Comparison of ENCODE assay signal across 8 cellular contexts in the genomic region with DNA sequence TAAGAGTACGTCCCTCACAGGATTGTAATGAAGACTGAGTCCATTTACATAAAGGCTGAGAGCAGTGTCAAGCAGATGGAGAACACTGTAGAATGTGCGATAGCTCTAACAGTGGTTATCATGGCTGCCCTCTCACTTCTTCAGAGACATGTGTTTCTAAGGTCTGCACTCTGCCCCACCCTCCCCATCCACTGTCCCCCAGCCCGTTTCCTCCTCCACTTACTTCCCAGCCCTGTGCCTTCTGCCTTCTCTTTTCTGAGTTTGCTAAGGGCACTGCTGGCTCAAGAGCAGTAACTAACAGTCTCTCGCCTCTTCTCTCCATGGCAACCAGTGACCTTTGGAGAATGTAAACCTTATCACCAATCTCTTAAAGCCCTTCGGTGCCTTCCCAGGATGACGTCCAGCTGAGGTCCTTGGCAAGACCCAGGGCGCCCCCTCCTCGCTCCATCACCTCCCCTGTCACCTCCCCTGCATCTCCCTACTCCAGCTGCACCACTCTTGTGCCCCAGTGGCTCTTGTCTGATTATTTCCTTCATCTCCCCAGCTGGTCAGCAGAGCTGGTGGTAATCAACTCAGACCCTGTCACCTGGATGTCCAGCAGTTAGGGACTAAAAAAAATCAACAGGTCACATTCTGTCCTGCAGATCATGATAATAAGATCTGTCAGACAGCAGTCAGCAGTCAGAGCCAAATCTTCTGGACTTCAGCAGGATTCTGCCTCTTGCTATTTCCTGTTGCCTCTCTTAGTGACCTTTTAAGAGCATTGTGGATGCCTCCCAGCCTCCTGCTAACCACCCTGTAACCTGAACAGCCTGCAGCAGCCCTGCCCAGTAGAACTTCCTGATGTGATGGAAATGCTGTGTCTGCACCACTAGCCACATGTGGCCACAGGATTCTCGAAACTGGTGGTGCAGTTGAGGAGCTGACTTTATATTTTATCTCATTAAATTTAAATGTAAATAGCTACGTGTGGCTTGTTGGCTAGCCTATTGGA. TPM values are rescaled to one million over a fixed set of nuclear protein-coding genes. Genes with fewer than 3 reads are reported as not detected.
DNase-seq lines count a peak whose midpoint lies in the region; ATAC-seq, FAIRE-seq and TF ChIP-seq lines count a peak whose summit lies in the region.

No MANE protein-coding gene starts in this region.

- no peak for TF ChIP-seq RAD21 in GM12878 (IDR thresholded peaks at IDR 0.05; ENCODE audit: insufficient read depth, low read depth, low read length)

- no peak overlapping the region for H3K4me3 Mint-ChIP-seq in CD8-positive, alpha-beta memory T cell

- RAD21 ChIA-PET in GM12878 (lab: Charles Lee; ENCODE audit: unreplicated experiment): interaction anchor here (0.6 kb wide), 1 partner anchor 438 kb away, joined by 3 read pairs; no protein-coding TSS in a partner anchor

- H3K4me2 ChIP-seq in GM12878 (ENCODE audit: control insufficient read depth, insufficient read depth): no peak overlapping the region

- SMC1A ChIA-PET in GM12878 (lab: Charles Lee; ENCODE audit: uncharacterized antibody, unreplicated experiment): interaction anchor here (1.1 kb wide), 1 partner anchor 8 kb away, joined by 3 read pairs; a partner anchor contains a TSS

- no peaks in the 10 kb centered on the region for H3K4me1 ChIP-seq in CD8-positive, alpha-beta memory T cell (ENCODE audit: insufficient read depth, low read length)
- H3K4me1 ChIP-seq in GM12878 (ENCODE audit: control insufficient read depth, insufficient read depth, low read length) (peaks cover 3% of the 10 kb centered on the region; the same call in 1 of the 2 replicates), left lung (peaks cover 0 to 4% of the 10 kb centered on the region in 2 donors)
- H3K4me1 ChIP-seq in effector memory CD4-positive, alpha-beta T cell (ENCODE audit: control insufficient read depth, insufficient read depth, low read length, poor library complexity, severe bottlenecking): peaks cover 8% of the 10 kb centered on the region

- H3K4me3 ChIP-seq in CD8-positive, alpha-beta memory T cell (ENCODE audit: low read length): no peak overlapping the region
- H3K4me3 ChIP-seq in GM12878: no peak overlapping the region
- H3K4me3 ChIP-seq in left lung: no peak overlapping the region
- no peak overlapping the region for H3K4me3 ChIP-seq in effector memory CD4-positive, alpha-beta T cell (ENCODE audit: insufficient read depth, low read depth, low read length, poor library complexity, severe bottlenecking)

- peaks cover 0 to 1% of the 10 kb centered on the region in 2 donors for H3K27me3 Mint-ChIP-seq in CD8-positive, alpha-beta memory T cell

- H3K27me3 ChIP-seq in CD8-positive, alpha-beta memory T cell (ENCODE audit: insufficient read depth, low read length, poor library complexity, severe bottlenecking): no peaks in the 10 kb centered on the region
- H3K27me3 ChIP-seq in GM12878 (replicated peaks in 1 of 2; ENCODE audit: control insufficient read depth in 2 of 2, insufficient read depth in 2 of 2, low read length in 1 of 2): no peaks in the 10 kb centered on the region
- no peaks in the 10 kb centered on the region for H3K27me3 ChIP-seq in left lung
- H3K27me3 ChIP-seq in effector memory CD4-positive, alpha-beta T cell (replicated peaks; ENCODE audit: control insufficient read depth, insufficient read depth, low read length, poor library complexity, severe bottlenecking): no peaks in the 10 kb centered on the region

- H4K20me1 ChIP-seq in GM12878 (ENCODE audit: control insufficient read depth, insufficient read depth): peaks cover 3% of the 10 kb centered on the region; the same call in 1 of the 2 replicates

- no peak for FAIRE-seq in GM12878 (lab: Jason Lieb, UNC)

- DNase-seq in CD8-positive, alpha-beta memory T cell: no peak
- peak; percentile 38 to 62 for DNase-seq in Kasumi-1 (lab: John Stamatoyannopoulos, UW)
- no peak for DNase-seq in GM12878 (ENCODE audit: low read depth, low spot score)
- DNase-seq in left lung: no peak
- DNase-seq in omental fat pad (ENCODE audit: low spot score): no peak
- no peak for DNase-seq in effector memory CD4-positive, alpha-beta T cell

- no peak overlapping the region for H3K27ac ChIP-seq in CD8-positive, alpha-beta memory T cell (ENCODE audit: low read depth, low read length)
- H3K27ac ChIP-seq in GM12878 (ENCODE audit: control insufficient read depth, insufficient read depth) (no peak overlapping the region), left lung (no peak overlapping the region)
- no peak overlapping the region for H3K27ac ChIP-seq in effector memory CD4-positive, alpha-beta T cell (ENCODE audit: insufficient read depth, low read length, poor library complexity, severe bottlenecking)

- no peak overlapping the region for H2AFZ ChIP-seq in GM12878 (ENCODE audit: control insufficient read depth, low read depth, low read length)

- in situ Hi-C loops in GM12878 (cut with MboI): no loop called here

- POLR2A ChIA-PET in CD8-positive, alpha-beta memory T cell (lab: Charles Lee): no interaction called here
- POLR2A ChIA-PET in GM12878 (lab: Charles Lee): no interaction called here

- H3K36me3 ChIP-seq in CD8-positive, alpha-beta memory T cell (ENCODE audit: insufficient read depth, low read length): peaks cover 15% of the 10 kb centered on the region
- H3K36me3 ChIP-seq in GM12878 (ENCODE audit: control insufficient read depth in 2 of 2, insufficient read depth in 2 of 2, low read length in 1 of 2) (peaks cover 0 to 11% of the 10 kb centered on the region in 2 experiments; a peak in 3 of 4 replicates), left lung (peaks cover 0 to 32% of the 10 kb centered on the region in 2 donors)
- H3K36me3 ChIP-seq in effector memory CD4-positive, alpha-beta T cell (ENCODE audit: control insufficient read depth, insufficient read depth, low read length): peaks cover 24% of the 10 kb centered on the region

- CTCF ChIA-PET in CD8-positive, alpha-beta memory T cell (lab: Charles Lee): interaction anchor here (1.0 to 1.8 kb wide), 3 partner anchors 9 to 45 kb away, joined by 3 to 9 read pairs (median 4); a partner anchor contains a TSS
- CTCF ChIA-PET in GM12878 (lab: Yijun Ruan, JAX): interaction anchor here (1.0 to 2.8 kb wide), 3 partner anchors 9 to 477 kb away, joined by 3 to 14 read pairs (median 3); no protein-coding TSS in a partner anchor

- no peaks in the 10 kb centered on the region for H3K9me3 ChIP-seq in CD8-positive, alpha-beta memory T cell (ENCODE audit: low read length)
- H3K9me3 ChIP-seq in GM12878 (replicated peaks; ENCODE audit: control insufficient read depth, insufficient read depth, low read length) (no peaks in the 10 kb centered on the region; the same call in 2 of the 3 replicates), left lung (no peaks in the 10 kb centered on the region)
- no peaks in the 10 kb centered on the region for H3K9me3 ChIP-seq in effector memory CD4-positive, alpha-beta T cell (ENCODE audit: control insufficient read depth, low read length)

- no TSS peak for BruUV-seq in GM12878 (replicated peaks; lab: Mats Ljungman, UMichigan)

- H3K36me3 Mint-ChIP-seq in CD8-positive, alpha-beta memory T cell: peaks cover 0 to 57% (median 12%) of the 10 kb centered on the region in 3 donors

- intact Hi-C loops in GM12878 (cut with micrococcal nuclease; ENCODE audit: unreplicated experiment): no loop called here
- intact Hi-C loops in left lung (cut with DNase I): no loop called here

- peak; percentile 39; the same call in 2 of the 3 replicates for ATAC-seq in GM12878
- ATAC-seq in left lung: peak; percentile 55
- ATAC-seq in GM21576 (IDR thresholded peaks at IDR 0.05; ENCODE audit: unreplicated experiment): no peak
- ATAC-seq in omental fat pad (ENCODE audit: low FRiP score): no peak
- ATAC-seq in HG02884 (IDR thresholded peaks at IDR 0.05; ENCODE audit: unreplicated experiment): no peak

- peak overlapping the region in 5 of 8 donors; percentile 23 to 93 (median 51) for H3K27ac Mint-ChIP-seq in CD8-positive, alpha-beta memory T cell

- no peak overlapping the region for H3K9ac ChIP-seq in GM12878 (ENCODE audit: control insufficient read depth, insufficient read depth, low read length)

- peaks cover 20 to 26% (median 25%) of the 10 kb centered on the region in 3 donors for H3K4me1 Mint-ChIP-seq in CD8-positive, alpha-beta memory T cell

- TF ChIP-seq POLR2A in GM12878 (IDR thresholded peaks at IDR 0.05; ENCODE audit: low read depth, low read length): no peak

- no peaks in the 10 kb centered on the region for H3K79me2 ChIP-seq in GM12878 (ENCODE audit: control insufficient read depth, insufficient read depth, low read length)

- no peaks in the 10 kb centered on the region for H3K9me3 Mint-ChIP-seq in CD8-positive, alpha-beta memory T cell

- 83% methylated on average over 10 of the region's 10 CpGs for WGBS in GM12878 (ENCODE audit: insufficient coverage, insufficient replicate concordance, low lambda C conversion rate, missing lambda C conversion rate)

- TF ChIP-seq CTCF in GM12878 (IDR thresholded peaks at IDR 0.05 in 2 of 3, conservative IDR thresholded peaks at IDR 0.05 in 1 of 3; ENCODE audit: control insufficient read depth in 2 of 3, extremely low read depth in 1 of 3, insufficient read depth in 1 of 3, low read depth in 3 of 3, low read length in 3 of 3): no peak
- TF ChIP-seq CTCF in left lung (IDR thresholded peaks at IDR 0.05): no peak
- TF ChIP-seq CTCF in omental fat pad (IDR thresholded peaks at IDR 0.05): no peak

- TF ChIP-seq EP300 in GM12878 (IDR thresholded peaks at IDR 0.05; ENCODE audit: borderline replicate concordance in 1 of 2, control insufficient read depth in 1 of 2, low read depth in 2 of 2, low read length in 2 of 2): no peak

RNA-seq across cellular contexts. Expression of a gene that starts 9.0 kb away (rescaled TPM):
- total RNA-seq in CD8-positive, alpha-beta memory T cell: 10 to 100 TPM; 30.0 to 31.1 TPM
- polyA plus RNA-seq in CD8-positive, alpha-beta memory T cell: 56.1 TPM
- 14.3 and 16.1 TPM in 2 replicates for total RNA-seq in GM12878 (2013; cell fraction: nucleolus; rRNA removed)
- 7.3 and 8.9 TPM in 2 replicates for total RNA-seq in GM12878 (2014; rRNA removed)
- 15.7 and 16.9 TPM in 2 replicates for total RNA-seq in GM12878 (2014; rRNA removed; fragmentation: Illumina TruSeq; extraction: Trizol)
- total RNA-seq in GM12878 (2021): 20.6 and 23.8 TPM in 2 replicates
- 21.3 TPM for polyA plus RNA-seq in GM12878 (2011; ENCODE audit: low read depth)
- 26.4 and 28.8 TPM in 2 replicates for polyA plus RNA-seq in GM12878 (2011; rRNA removed)
- polyA plus RNA-seq in GM12878 (2011; cell fraction: cytosol; rRNA removed): 26.9 and 36.4 TPM in 2 replicates
- polyA plus RNA-seq in GM12878 (2011; cell fraction: nucleus; rRNA removed): 11.1 and 13.8 TPM in 2 replicates
- 14.4 and 15.5 TPM in 2 replicates for polyA plus RNA-seq in GM12878 (2012)
- polyA plus RNA-seq in GM12878 (2014; fragmentation: Illumina TruSeq; extraction: Trizol): 32.6 and 39.8 TPM in 2 replicates
- 10 to 100 TPM; 21.0 to 22.3 TPM for polyA plus RNA-seq in GM12878 (2014; fragmentation: Nextera tagmentation; extraction: Ambion mirVana)
- 21.4 and 22.5 TPM in 2 replicates for polyA plus RNA-seq in GM12878 (2014; rRNA removed)
- polyA plus RNA-seq in GM12878 (2016; fragmentation: Nextera tagmentation; extraction: Ambion mirVana): 10 to 100 TPM; 72.0 to 78.0 TPM
- polyA minus RNA-seq in GM12878 (2011; rRNA and poly(A)+ RNA removed): 13.9 and 15.4 TPM in 2 replicates
- 2.9 and 10.1 TPM in 2 replicates for polyA minus RNA-seq in GM12878 (2011; cell fraction: cytosol; rRNA and poly(A)+ RNA removed)
- 1.8 and 4.9 TPM in 2 replicates for polyA minus RNA-seq in GM12878 (2011; cell fraction: nucleus; rRNA and poly(A)+ RNA removed)
- total RNA-seq in left lung: 10 to 100 TPM; 11.0 to 13.1 TPM
- 1 to 10 TPM; 4.0 to 7.2 (median 5.5) TPM for total RNA-seq in omental fat pad

RNA-seq across cellular contexts. Expression of a gene that starts 30.6 kb away (rescaled TPM):
- not detected for total RNA-seq in CD8-positive, alpha-beta memory T cell
- not detected for polyA plus RNA-seq in CD8-positive, alpha-beta memory T cell
- not detected in 2 replicates for total RNA-seq in GM12878 (2013; cell fraction: nucleolus; rRNA removed)
- total RNA-seq in GM12878 (2014; rRNA removed) (not detected in 2 replicates), GM12878 (2014; rRNA removed; fragmentation: Illumina TruSeq; extraction: Trizol) (not detected in 2 replicates), GM12878 (2021) (not detected in 2 replicates), left lung (not detected), omental fat pad (not detected)
- polyA plus RNA-seq in GM12878 (2011; ENCODE audit: low read depth): not detected
- polyA plus RNA-seq in GM12878 (2011; rRNA removed) (not detected in 2 replicates), GM12878 (2014; fragmentation: Illumina TruSeq; extraction: Trizol) (not detected in 2 replicates), GM12878 (2014; fragmentation: Nextera tagmentation; extraction: Ambion mirVana) (not detected), GM12878 (2014; rRNA removed) (not detected in 2 replicates), GM12878 (2016; fragmentation: Nextera tagmentation; extraction: Ambion mirVana) (not detected)
- polyA plus RNA-seq in GM12878 (2011; cell fraction: cytosol; rRNA removed): not detected in 2 replicates
- not detected in 2 replicates for polyA plus RNA-seq in GM12878 (2011; cell fraction: nucleus; rRNA removed)
- polyA plus RNA-seq in GM12878 (2012): not detected in 2 replicates
- polyA minus RNA-seq in GM12878 (2011; rRNA and poly(A)+ RNA removed): not detected in 2 replicates
- polyA minus RNA-seq in GM12878 (2011; cell fraction: cytosol; rRNA and poly(A)+ RNA removed): not detected in 2 replicates
- polyA minus RNA-seq in GM12878 (2011; cell fraction: nucleus; rRNA and poly(A)+ RNA removed): not detected in 2 replicates

Comparison
In these comparisons a context has a peak if more than half of its experiments do, and no peak if none do; other contexts are left out.
1. DNase-seq: peak in Kasumi-1 (2 of 2); none in CD8-positive, alpha-beta memory T cell (0 of 5), GM12878 (single experiment), left lung (0 of 2), omental fat pad (single experiment) and effector memory CD4-positive, alpha-beta T cell (0 of 3).
2. ATAC-seq: peak in GM12878 (single experiment) and left lung (single experiment); none in GM21576 (single experiment), omental fat pad (single experiment) and HG02884 (single experiment).